15 cellular contexts compared by ENCODE assay signal in the genomic region with DNA sequence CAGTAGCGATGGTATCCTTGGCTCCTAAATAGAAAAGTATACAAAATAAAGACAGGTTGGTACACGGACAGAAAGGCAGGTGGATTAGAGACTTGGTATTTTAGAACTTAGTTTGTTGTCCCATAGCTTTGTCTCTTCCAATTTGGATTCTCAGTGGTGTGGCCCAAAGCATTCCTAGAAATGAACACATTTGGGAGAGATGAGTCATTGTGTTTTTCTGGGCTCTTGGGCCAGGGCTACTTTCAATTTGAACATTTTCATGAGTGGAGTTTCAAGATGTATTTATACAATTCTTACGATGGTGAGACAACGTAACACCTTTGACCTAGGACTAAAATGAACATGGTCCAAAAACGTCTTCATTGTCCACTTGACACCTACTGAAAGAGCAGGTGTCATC.
A peak's percentile ranks its signal among the peaks of the same experiment; 100 is the strongest.
DNase-seq lines count a peak whose midpoint lies in the region; ATAC-seq and TF ChIP-seq lines count a peak whose summit lies in the region.
"Had no signal": no experiment of that assay in that cellular context is flagged by ENCODE, and none has a peak within 500 bp of the region (broad histone marks: within the 10 kb centered on the region; RNA-seq: fewer than 3 reads in every experiment).

No MANE protein-coding gene starts in this region.

- H3K27ac Mint-ChIP-seq in osteocyte (ENCODE audit: unreplicated experiment): no peak overlapping the region
- H3K27ac Mint-ChIP-seq: CD4-positive, CD25-positive, alpha-beta regulatory T cell had no signal

- no peaks in the 10 kb centered on the region for H3K9me3 Mint-ChIP-seq in osteocyte (ENCODE audit: unreplicated experiment)

- peaks cover 7% of the 10 kb centered on the region for H3K27me3 Mint-ChIP-seq in osteocyte (ENCODE audit: unreplicated experiment)
- H3K27me3 Mint-ChIP-seq: CD4-positive, CD25-positive, alpha-beta regulatory T cell had no signal

- H3K4me3 Mint-ChIP-seq in osteocyte (ENCODE audit: unreplicated experiment): no peak overlapping the region
- H3K4me3 Mint-ChIP-seq: CD4-positive, CD25-positive, alpha-beta regulatory T cell had no signal

- H3K4me1 Mint-ChIP-seq in osteocyte (ENCODE audit: unreplicated experiment): peaks cover 20% of the 10 kb centered on the region
- H3K4me1 Mint-ChIP-seq: CD4-positive, CD25-positive, alpha-beta regulatory T cell had no signal

- no peaks in the 10 kb centered on the region for H3K36me3 Mint-ChIP-seq in osteocyte (ENCODE audit: unreplicated experiment)
- H3K36me3 Mint-ChIP-seq: CD4-positive, CD25-positive, alpha-beta regulatory T cell had no signal

- peak; percentile 23 for DNase-seq in AG08395 (ENCODE audit: low spot score)
- peak; percentile 7 for DNase-seq in EH (ENCODE audit: low read depth)
- peak; percentile 44 for DNase-seq in astrocyte of the hippocampus (ENCODE audit: low read depth, low spot score)
- DNase-seq in stromal cell of bone marrow (ENCODE audit: low read depth): peak; percentile 16
- no peak for DNase-seq in osteocyte (ENCODE audit: extremely low spot score, unreplicated experiment)
- DNase-seq: CD4-positive, CD25-positive, alpha-beta regulatory T cell; Karpas-422; NCI-H1694; NCI-H2081; NCI-H2171; NCI-H345; NCI-H524 treated with DMSO at 0.1 percent for 48 hours; OCI-M1 had no signal

- no peak for ATAC-seq in HG03342 (IDR thresholded peaks at IDR 0.05; ENCODE audit: unreplicated experiment)
- no peak for ATAC-seq in GM18861 (IDR thresholded peaks at IDR 0.05; ENCODE audit: unreplicated experiment)

- TF ChIP-seq CTCF in osteocyte (IDR thresholded peaks at IDR 0.05): no peak
